ENCODE assay signal across 23 cellular contexts in genomic region chrX:9172451-9172850, GRCh38.
"Had no signal": no experiment of that assay in that cellular context is flagged by ENCODE, and none has a peak within 500 bp of the region (broad histone marks: within the 10 kb centered on the region; RNA-seq: fewer than 3 reads in every experiment).

No MANE protein-coding gene starts in this region.

- H3K4me3 ChIP-seq: left lung, lower lobe of right lung, mucosa of descending colon, ovary, right atrium auricular region, right lobe of liver, smooth muscle cell, tibial nerve, uterus had no signal

- DNase-seq: hippocampal formation; left colon; left lung; lower lobe of right lung; midbrain; mucosa of descending colon; naive thymus-derived CD4-positive, alpha-beta T cell; ovary; right lobe of liver; stimulated activated CD4-positive, alpha-beta T cell treated with anti-CD3 and anti-CD28 coated beads, Interleukin-1b, Interleukin-23, amount 100 ng/mL, for 48 hours; stimulated activated CD4-positive, alpha-beta T cell treated with anti-CD3 and anti-CD28 coated beads, Interleukin-2, amount 100 ng/mL, for 48 hours; stimulated activated CD4-positive, alpha-beta T cell treated with anti-CD3 and anti-CD28 coated beads, Interleukin-4, amount 100 ng/mL, for 4 hours; stimulated activated CD8-positive, alpha-beta memory T cell treated with anti-CD3 and anti-CD28 coated beads, Interleukin-4, amount 100 ng/mL, for 48 hours; stimulated activated naive CD4-positive, alpha-beta T cell treated with Interleukin-2 at 50 U/mL for 16 hours; stimulated activated naive CD8-positive, alpha-beta T cell treated with anti-CD3 and anti-CD28 coated beads, Interleukin-15, amount 100 ng/mL, for 72 hours; substantia nigra; uterus had no signal

- H3K4me2 ChIP-seq: smooth muscle cell had no signal

- H3K27me3 ChIP-seq: left lung, ovary, right atrium auricular region, right lobe of liver, tibial nerve, uterus had no signal

- FAIRE-seq: keratinocyte had no signal

- ATAC-seq: left colon; left lung; lower lobe of right lung; mucosa of descending colon; naive thymus-derived CD4-positive, alpha-beta T cell; natural killer cell treated with Interleukin-12 subunit alpha and Interleukin-12 subunit beta and Interleukin-15 and Interleukin-18, amount 100 ng/mL, for 72 hours; stimulated activated memory B cell treated with anti-CD40 and anti-IgM and Interleukin-4, amounts not matched to agents 10 μg/mL and 1 μg/mL and 100 μg/mL, for 72 hours; stimulated activated naive CD8-positive, alpha-beta T cell treated with anti-CD3 and anti-CD28 coated beads, Interleukin-15, amount 100 ng/mL, for 72 hours had no signal

- H3K27ac ChIP-seq: left lung, lower lobe of right lung, ovary, right atrium auricular region, right lobe of liver, tibial nerve, uterus had no signal

- H3K4me1 ChIP-seq: left lung, lower lobe of right lung, right atrium auricular region, right lobe of liver, tibial nerve, uterus had no signal

- H3K9me3 ChIP-seq: left lung, lower lobe of right lung, mucosa of descending colon, ovary, uterus had no signal

- H3K36me3 ChIP-seq: left lung, lower lobe of right lung, ovary, right atrium auricular region, right lobe of liver, tibial nerve, uterus had no signal
